1 cellular context compared by ENCODE assay signal in the genomic region with DNA sequence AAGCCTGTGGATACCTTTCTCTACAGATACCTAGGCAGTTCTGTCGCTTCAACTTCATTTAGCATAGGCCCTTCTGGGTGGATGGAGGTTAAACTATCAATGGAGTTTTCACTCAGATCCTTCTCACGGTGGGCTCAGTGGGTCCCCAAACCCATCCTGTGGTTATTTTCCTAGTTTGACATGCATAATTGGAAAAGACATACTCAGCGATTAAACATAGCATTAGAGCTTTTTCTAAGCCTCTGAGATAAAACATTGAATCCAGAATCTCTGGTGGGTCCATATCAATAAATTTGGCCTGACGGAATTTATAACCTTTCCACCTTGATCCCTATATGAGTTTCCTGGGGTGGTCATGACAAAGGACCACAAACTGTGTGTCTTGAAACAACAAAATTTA.
TF ChIP-seq lines count a peak whose summit lies in the region.

No MANE protein-coding gene starts in this region.

TF ChIP-seq in K562, 482 proteins besides CTCF, POLR2A, EP300 and RAD21:
- TF ChIP-seq C11orf30 (IDR thresholded peaks at IDR 0.05; ENCODE audit: low read depth) (peak; percentile 32; the same call in 1 of the 2 replicates), ZNF77 (CRISPR knock-in tag; IDR thresholded peaks at IDR 0.05) (no peak), ZNF445 (CRISPR knock-in tag; IDR thresholded peaks at IDR 0.05; ENCODE audit: low read depth) (no peak), ZSCAN29 (IDR thresholded peaks at IDR 0.05) (no peak), ZNF316 (IDR thresholded peaks at IDR 0.05) (peak; percentile 59)
- TF ChIP-seq, protein P1, sequence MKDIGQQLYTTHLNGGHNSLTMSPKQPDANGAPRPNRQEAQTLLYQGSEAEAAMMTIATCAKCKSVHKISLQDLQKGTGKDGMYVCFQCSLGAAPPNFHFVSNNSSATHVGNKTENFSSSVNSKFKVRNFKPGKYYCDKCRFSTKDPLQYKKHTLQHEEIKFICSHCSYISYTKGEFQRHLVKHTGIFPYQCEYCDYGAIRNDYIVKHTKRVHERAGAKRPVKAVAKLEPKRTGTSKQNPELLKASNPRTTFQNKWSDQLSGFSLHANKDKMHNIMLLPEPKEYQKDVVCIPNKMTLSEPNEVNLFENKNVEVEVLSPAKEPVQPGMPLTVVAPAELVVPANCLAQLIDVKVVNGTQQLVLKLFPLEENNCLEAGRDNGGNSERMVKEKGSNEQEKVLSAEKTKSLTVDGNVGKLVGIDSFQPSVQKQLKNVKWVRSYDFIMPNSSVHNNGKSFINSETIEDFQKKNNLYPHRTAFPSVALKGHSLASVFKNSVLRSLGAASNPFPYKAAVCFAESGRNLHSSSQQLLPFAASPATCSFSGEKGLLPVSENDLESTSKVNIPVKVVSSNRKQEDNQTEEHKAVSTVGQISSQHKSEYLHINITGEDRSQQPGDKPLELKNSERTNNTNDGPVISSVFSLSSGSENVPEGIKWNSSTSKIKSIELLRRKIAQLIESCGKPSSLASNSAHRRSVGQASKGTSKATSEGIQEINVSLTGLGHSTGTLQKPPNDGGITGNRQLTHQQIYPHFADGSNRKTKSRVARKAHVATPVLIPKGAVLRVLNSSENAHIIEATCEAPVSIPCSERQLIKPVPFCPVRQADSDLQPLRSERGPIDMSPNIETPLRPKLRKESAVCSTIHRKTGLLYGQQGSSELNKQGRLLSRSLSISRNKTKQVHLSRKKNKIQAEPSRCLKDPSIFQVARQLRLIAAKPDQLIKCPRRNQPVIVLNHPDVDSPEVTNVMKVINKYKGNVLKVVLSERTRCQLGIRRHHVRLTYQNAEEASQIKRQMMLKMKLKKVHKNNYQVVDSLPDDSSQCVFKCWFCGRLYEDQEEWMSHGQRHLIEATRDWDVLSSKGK (CRISPR knock-in tag; IDR thresholded peaks at IDR 0.05), result no peak
- TF ChIP-seq, protein P2, sequence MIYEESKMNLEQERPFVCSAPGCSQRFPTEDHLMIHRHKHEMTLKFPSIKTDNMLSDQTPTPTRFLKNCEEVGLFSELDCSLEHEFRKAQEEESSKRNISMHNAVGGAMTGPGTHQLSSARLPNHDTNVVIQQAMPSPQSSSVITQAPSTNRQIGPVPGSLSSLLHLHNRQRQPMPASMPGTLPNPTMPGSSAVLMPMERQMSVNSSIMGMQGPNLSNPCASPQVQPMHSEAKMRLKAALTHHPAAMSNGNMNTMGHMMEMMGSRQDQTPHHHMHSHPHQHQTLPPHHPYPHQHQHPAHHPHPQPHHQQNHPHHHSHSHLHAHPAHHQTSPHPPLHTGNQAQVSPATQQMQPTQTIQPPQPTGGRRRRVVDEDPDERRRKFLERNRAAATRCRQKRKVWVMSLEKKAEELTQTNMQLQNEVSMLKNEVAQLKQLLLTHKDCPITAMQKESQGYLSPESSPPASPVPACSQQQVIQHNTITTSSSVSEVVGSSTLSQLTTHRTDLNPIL (CRISPR knock-in tag; IDR thresholded peaks at IDR 0.05), result no peak
